8 cellular contexts compared by ENCODE assay signal in genomic region chr16:67163903-67164558, GRCh38. TPM values are rescaled to one million over a fixed set of nuclear protein-coding genes. Genes with fewer than 3 reads are reported as not detected.
A peak's percentile ranks its signal among the peaks of the same experiment; 100 is the strongest.
DNase-seq lines count a peak whose midpoint lies in the region; ATAC-seq and TF ChIP-seq lines count a peak whose summit lies in the region.

No MANE protein-coding gene starts in this region.

- H3K27ac Mint-ChIP-seq in naive thymus-derived CD8-positive, alpha-beta T cell = peak overlapping the region in 1 of 10 donors; percentile 59

- H3K36me3 Mint-ChIP-seq in naive thymus-derived CD8-positive, alpha-beta T cell = peaks cover 0 to 8% (median 0%) of the 10 kb centered on the region in 3 donors

- H3K4me3 ChIP-seq in AG04449 (ENCODE audit: low read depth, low read length) (peak overlapping the region; percentile 42), dorsolateral prefrontal cortex (peak overlapping the region; percentile 43 to 80 (median 66))

- DNase-seq in AG04449 (ENCODE audit: low read depth, low spot score) (no peak), dorsolateral prefrontal cortex (peak in 1 of 10 donors; percentile 72), GM19240 (ENCODE audit: insufficient read length, low spot score) (no peak), NCI-H1930 (lab: John Stamatoyannopoulos, UW) (no peak), superior temporal gyrus (ENCODE audit: extremely low spot score) (no peak), GDM1 (lab: John Stamatoyannopoulos, UW) (no peak)
- no peak for DNase-seq in naive thymus-derived CD8-positive, alpha-beta T cell

- peak overlapping the region; percentile 35 to 97 (median 90) for H3K27ac ChIP-seq in dorsolateral prefrontal cortex

- peak overlapping the region in 9 of 10 donors; percentile 44 to 74 (median 58) for H3K4me3 Mint-ChIP-seq in naive thymus-derived CD8-positive, alpha-beta T cell

- H3K4me1 Mint-ChIP-seq in naive thymus-derived CD8-positive, alpha-beta T cell = peaks cover 8 to 39% (median 21%) of the 10 kb centered on the region in 4 donors

- no peak for TF ChIP-seq CTCF in AG04449 (IDR thresholded peaks at IDR 0.05; ENCODE audit: insufficient read depth, low read length, missing control alignments)
- TF ChIP-seq CTCF in dorsolateral prefrontal cortex (IDR thresholded peaks at IDR 0.05 in 54 of 56, conservative IDR thresholded peaks at IDR 0.05 in 2 of 56; ENCODE audit: low read depth in 1 of 56, partially characterized antibody in 56 of 56) = peak in 1 of 56 donors; percentile 15

- peaks cover 14 to 72% (median 33%) of the 10 kb centered on the region in 5 donors for H3K27me3 Mint-ChIP-seq in naive thymus-derived CD8-positive, alpha-beta T cell

- H3K27me3 ChIP-seq in dorsolateral prefrontal cortex = peaks cover 0 to 11% (median 0%) of the 10 kb centered on the region in 45 donors

- H3K9me3 Mint-ChIP-seq in naive thymus-derived CD8-positive, alpha-beta T cell = no peaks in the 10 kb centered on the region

- intact Hi-C loops in dorsolateral prefrontal cortex (cut with DNase I) = no loop called here

- no peak for ATAC-seq in naive thymus-derived CD8-positive, alpha-beta T cell

- TF ChIP-seq EP300 in Ishikawa (IDR thresholded peaks at IDR 0.05; ENCODE audit: borderline replicate concordance) = no peak

- no peak for TF ChIP-seq RAD21 in Ishikawa (IDR thresholded peaks at IDR 0.05; ENCODE audit: low read depth)

- CTCF ChIA-PET in AG04449 (lab: Yijun Ruan, JAX) = interaction anchor here (0.9 to 7.6 kb wide), 6 partner anchors 9 to 192 kb away, joined by 3 to 54 read pairs (median 8); partner anchors contain the start of gene MATCAP1

- POLR2A ChIA-PET in AG04449 (lab: Yijun Ruan, JAX) = interaction anchor here (1.3 kb wide), 1 partner anchor 157 kb away, joined by 3 read pairs; no protein-coding TSS in a partner anchor
- POLR2A ChIA-PET in naive thymus-derived CD8-positive, alpha-beta T cell (lab: Charles Lee) = interaction anchor here (1.3 to 1.6 kb wide), 2 partner anchors 11 to 137 kb away, joined by 3 read pairs; no protein-coding TSS in a partner anchor

TF ChIP-seq in Ishikawa, 13 proteins besides CTCF, POLR2A, EP300 and RAD21:
- TF ChIP-seq TEAD4 (IDR thresholded peaks at IDR 0.05) (0 out of 2 replicates have a peak, but pooled peaks have one; percentile 12), CREB1 (IDR thresholded peaks at IDR 0.05; ENCODE audit: low read depth) (no peak), ZBTB7A (IDR thresholded peaks at IDR 0.05; ENCODE audit: low read depth) (no peak)

RNA-seq across cellular contexts. Expression of gene HSF4, which starts 0.5 kb away (rescaled TPM):
- 100 to 1,000 TPM in 95 of 120 experiments, 10 to 100 TPM in 25; 73.3 to 206 (median 120) TPM for total RNA-seq in dorsolateral prefrontal cortex
- 10 to 100 TPM in 1 of 2 experiments, 1 to 10 TPM in 1; 9.7 to 14.8 TPM for total RNA-seq in naive thymus-derived CD8-positive, alpha-beta T cell
- not detected for polyA plus RNA-seq in naive thymus-derived CD8-positive, alpha-beta T cell

RNA-seq across cellular contexts. Expression of gene FBXL8, which starts 4.3 kb away (rescaled TPM):
- total RNA-seq in dorsolateral prefrontal cortex = 10 to 100 TPM in 61 of 120 experiments, 1 to 10 TPM in 59; 3.8 to 25.4 (median 10.2) TPM
- total RNA-seq in naive thymus-derived CD8-positive, alpha-beta T cell = 10 to 100 TPM in 1 of 2 experiments, 1 to 10 TPM in 1; 9.0 to 10.9 TPM
- 1 to 10 TPM; 1.8 to 2.8 (median 2.5) TPM for polyA plus RNA-seq in naive thymus-derived CD8-positive, alpha-beta T cell

RNA-seq across cellular contexts. Expression of gene TRADD, which starts 4.3 kb away (rescaled TPM):
- total RNA-seq in dorsolateral prefrontal cortex = 10 to 100 TPM in 84 of 120 experiments, 1 to 10 TPM in 36; 5.6 to 19.5 (median 11.5) TPM
- total RNA-seq in naive thymus-derived CD8-positive, alpha-beta T cell = 10 to 100 TPM; 41.0 to 43.4 TPM
- 10 to 100 TPM; 44.9 to 49.1 (median 48.2) TPM for polyA plus RNA-seq in naive thymus-derived CD8-positive, alpha-beta T cell

RNA-seq across cellular contexts. Expression of gene NOL3, which starts 6.3 kb away (rescaled TPM):
- 10 to 100 TPM; 23.0 to 67.7 (median 36.8) TPM for total RNA-seq in dorsolateral prefrontal cortex
- total RNA-seq in naive thymus-derived CD8-positive, alpha-beta T cell = 1 to 10 TPM in 1 of 2 experiments, under 1 TPM in 1; 0.70 to 1.6 TPM
- polyA plus RNA-seq in naive thymus-derived CD8-positive, alpha-beta T cell = not detected

RNA-seq across cellular contexts. Expression of gene B3GNT9, which starts 13.2 kb away (rescaled TPM):
- 10 to 100 TPM in 75 of 120 experiments, 1 to 10 TPM in 45; 4.8 to 23.7 (median 10.6) TPM for total RNA-seq in dorsolateral prefrontal cortex
- total RNA-seq in naive thymus-derived CD8-positive, alpha-beta T cell = 1 to 10 TPM; 1.5 to 1.8 TPM
- 1 to 10 TPM in 1 of 3 donors, under 1 TPM in 2; 0.19 to 1.1 (median 0.28) TPM for polyA plus RNA-seq in naive thymus-derived CD8-positive, alpha-beta T cell

Comparison
In these comparisons a context has a peak if more than half of its experiments do, and no peak if none do; other contexts are left out.
1. RNA of gene HSF4, which starts 0.5 kb away (total RNA-seq): 73.3 to 206 TPM in dorsolateral prefrontal cortex; 9.7 to 14.8 TPM in naive thymus-derived CD8-positive, alpha-beta T cell; every median in the first group is over 4 times any median in the second.